Comparison of ENCODE assay signal across 15 cellular contexts in genomic region chr2:26724784-26725515, GRCh38. TPM values are rescaled to one million over a fixed set of nuclear protein-coding genes. Genes with fewer than 3 reads are reported as not detected.
DNase-seq lines count a peak whose midpoint lies in the region; ATAC-seq and TF ChIP-seq lines count a peak whose summit lies in the region.
"Had no signal": no experiment of that assay in that cellular context is flagged by ENCODE, and none has a peak within 500 bp of the region (broad histone marks: within the 10 kb centered on the region; RNA-seq: fewer than 3 reads in every experiment).

No MANE protein-coding gene starts in this region.

- WGBS in testis, 2 donors: 56 to 60% methylated on average over 14 of the region's 14 CpGs

- intact Hi-C loops in PC-9 (cut with micrococcal nuclease; ENCODE audit: unreplicated experiment) (no loop called here), testis (cut with DNase I; ENCODE audit: low total_unique reads) (no loop called here)

- H3K36me3 ChIP-seq in PC-9 (ENCODE audit: low read depth) (no peaks in the 10 kb centered on the region), brain microvascular endothelial cell (replicated peaks) (no peaks in the 10 kb centered on the region), muscle layer of duodenum (ENCODE audit: control insufficient read depth in 1 of 2, insufficient read depth in 2 of 2, low read length in 2 of 2) (no peaks in the 10 kb centered on the region), testis (ENCODE audit: low read depth, missing control alignments) (no peaks in the 10 kb centered on the region)

- no TSS peak for BruUV-seq in PC-9 (replicated peaks; lab: Mats Ljungman, UMichigan)

- H3K27me3 ChIP-seq in PC-9 (ENCODE audit: insufficient read depth, low read depth) (no peaks in the 10 kb centered on the region), brain microvascular endothelial cell (replicated peaks) (peaks cover 13% of the 10 kb centered on the region), muscle layer of duodenum (ENCODE audit: low read depth, low read length) (no peaks in the 10 kb centered on the region), testis (no peaks in the 10 kb centered on the region)

- no peak overlapping the region for H2AFZ ChIP-seq in PC-9

- peaks cover 48% of the 10 kb centered on the region for H3F3A ChIP-seq in PC-9 (ENCODE audit: insufficient read depth, low read depth)

- H3K9me3 ChIP-seq in PC-9 (ENCODE audit: insufficient read depth, low read depth) (no peaks in the 10 kb centered on the region), muscle layer of duodenum (ENCODE audit: control insufficient read depth in 1 of 2, low read length in 2 of 2) (no peaks in the 10 kb centered on the region), testis (no peaks in the 10 kb centered on the region)

- no peaks in the 10 kb centered on the region for H4K20me1 ChIP-seq in PC-9 (ENCODE audit: insufficient read depth)

- peak overlapping the region; percentile 83 for H3K27ac ChIP-seq in PC-9
- no peak overlapping the region for H3K27ac ChIP-seq in brain microvascular endothelial cell
- H3K27ac ChIP-seq in muscle layer of duodenum (ENCODE audit: low read length): peak overlapping the region; percentile 45
- H3K27ac ChIP-seq in testis: peak overlapping the region; percentile 79 to 82

- in situ Hi-C loops in brain microvascular endothelial cell (cut with HindIII; ENCODE audit: low pct_ligation_motif_present, low sequenced_read_pairs): no loop called here

- TF ChIP-seq POLR2A in testis (IDR thresholded peaks at IDR 0.05): no peak

- DNase-seq in PC-9 (no peak), brain microvascular endothelial cell (no peak), testis (no peak), NCI-H1105 treated with DMSO at 0.1 percent for 48 hours (lab: John Stamatoyannopoulos, UW) (no peak), NOMO-1 (lab: John Stamatoyannopoulos, UW; ENCODE audit: unreplicated experiment in 2 of 2) (no peak)
- DNase-seq: activated naive CD4-positive, alpha-beta T cell treated with anti-CD3 and anti-CD28 coated beads for 36 hours; CD4-positive, CD25-positive, alpha-beta regulatory T cell; Karpas-422; NCI-H510A treated with DMSO at 0.1 percent for 48 hours; SIG-M5; stimulated activated CD4-positive, alpha-beta T cell treated with anti-CD3 and anti-CD28 coated beads, Interleukin-4, amount 100 ng/mL, for 24 hours; stimulated activated naive CD4-positive, alpha-beta T cell had no signal

- H3K9me2 ChIP-seq in PC-9 (ENCODE audit: insufficient read depth): no peaks in the 10 kb centered on the region

- H3K4me2 ChIP-seq in PC-9: peak overlapping the region; percentile 59

- ATAC-seq in HG03159 (IDR thresholded peaks at IDR 0.05; ENCODE audit: unreplicated experiment) (no peak), GM21526 (IDR thresholded peaks at IDR 0.05; ENCODE audit: low FRiP score, unreplicated experiment) (no peak)

- no peaks in the 10 kb centered on the region for H3K79me2 ChIP-seq in PC-9 (ENCODE audit: low read depth)

- CTCF ChIA-PET in PC-9 (lab: Charles Lee): no interaction called here

- no peak overlapping the region for H3K4me3 ChIP-seq in PC-9
- no peak overlapping the region for H3K4me3 ChIP-seq in brain microvascular endothelial cell (ENCODE audit: low read depth, low read length)
- H3K4me3 ChIP-seq in muscle layer of duodenum (ENCODE audit: low read depth in 1 of 2, low read length in 2 of 2): no peak overlapping the region
- no peak overlapping the region for H3K4me3 ChIP-seq in testis

- POLR2A ChIA-PET in PC-9 (lab: Charles Lee; ENCODE audit: unreplicated experiment): no interaction called here

- TF ChIP-seq CTCF in PC-9 (conservative IDR thresholded peaks at IDR 0.05) (no peak), brain microvascular endothelial cell (IDR thresholded peaks at IDR 0.05; ENCODE audit: low read depth, low read length, missing control alignments) (peak; percentile 3), testis (IDR thresholded peaks at IDR 0.05) (no peak)

- H3K4me1 ChIP-seq in PC-9 (replicated peaks; ENCODE audit: insufficient read depth): peaks cover 58% of the 10 kb centered on the region
- peaks cover 18 to 42% of the 10 kb centered on the region in 2 donors for H3K4me1 ChIP-seq in muscle layer of duodenum (ENCODE audit: control insufficient read depth in 1 of 2, insufficient read depth in 2 of 2, low read length in 2 of 2)
- peaks cover 51% of the 10 kb centered on the region for H3K4me1 ChIP-seq in testis

RNA-seq across cellular contexts. Expression of gene KCNK3, which starts 32.4 kb away (rescaled TPM):
- total RNA-seq in PC-9 (2021) (0.08 TPM in 1 of 2 replicates, not detected in the other), testis (1 to 10 TPM; 1.0 to 2.5 TPM)
- polyA plus RNA-seq in testis (ENCODE audit: insufficient read depth, low read depth, low replicate concordance): 1.5 TPM
- total RNA-seq: activated naive CD4-positive, alpha-beta T cell treated with anti-CD3 and anti-CD28 coated beads for 36 hours; CD4-positive, CD25-positive, alpha-beta regulatory T cell had no signal
- polyA plus RNA-seq: CD4-positive, CD25-positive, alpha-beta regulatory T cell had no signal

RNA-seq across cellular contexts. Expression of gene SLC35F6, which starts 39.1 kb away (rescaled TPM):
- total RNA-seq in PC-9 (2021): 28.0 and 39.1 TPM in 2 replicates
- total RNA-seq in testis: 10 to 100 TPM; 40.4 to 42.5 TPM
- polyA plus RNA-seq in testis (ENCODE audit: insufficient read depth, low read depth, low replicate concordance): 15.5 TPM
